ENCODE assay signal across 16 cellular contexts in genomic region chr3:14122301-14122700, GRCh38. TPM values are rescaled to one million over a fixed set of nuclear protein-coding genes. Genes with fewer than 3 reads are reported as not detected.
DNase-seq lines count a peak whose midpoint lies in the region; ATAC-seq and TF ChIP-seq lines count a peak whose summit lies in the region.
"Had no signal": no experiment of that assay in that cellular context is flagged by ENCODE, and none has a peak within 500 bp of the region (broad histone marks: within the 10 kb centered on the region; RNA-seq: fewer than 3 reads in every experiment).

No MANE protein-coding gene starts in this region.

- CTCF ChIA-PET in MCF 10A (lab: Yijun Ruan, JAX), result interaction anchor here (8.7 kb wide), 1 partner anchor 225 kb away, joined by 80 read pairs; no protein-coding TSS in a partner anchor
- CTCF ChIA-PET in T-cell (lab: Charles Lee), result interaction anchor here (0.6 to 1.5 kb wide), 4 partner anchors 55 to 824 kb away, joined by 3 to 6 read pairs (median 5); partner anchors contain the start of genes LSM3 (in 1 of the 2) and XPC (in 1 of the 2)

- H3K4me1 Mint-ChIP-seq in MCF 10A (ENCODE audit: insufficient read depth, unreplicated experiment) (peaks cover 21% of the 10 kb centered on the region), T-cell (peaks cover 43 to 56% (median 44%) of the 10 kb centered on the region in 3 donors)

- POLR2A ChIA-PET in MCF 10A (lab: Yijun Ruan, JAX), result interaction anchor here (0.6 to 9.1 kb wide), 7 partner anchors 11 to 643 kb away, joined by 3 to 294 read pairs (median 4); partner anchors contain the start of genes LSM3 and XPC
- POLR2A ChIA-PET in T-cell (lab: Charles Lee), result interaction anchor here (0.8 to 3.9 kb wide), 3 partner anchors 28 to 57 kb away, joined by 5 to 43 read pairs (median 9); partner anchors contain the start of genes LSM3 (in 2 of the 2) and XPC (in 2 of the 2)

- H3K27ac ChIP-seq in breast epithelium (no peak overlapping the region), epithelial cell of prostate (peak overlapping the region; percentile 95)
- H3K27ac ChIP-seq: left lung, pancreas had no signal

- H3K27me3 ChIP-seq in breast epithelium, result no peaks in the 10 kb centered on the region
- H3K27me3 ChIP-seq: left lung, pancreas had no signal

- H3K27ac Mint-ChIP-seq in MCF 10A (ENCODE audit: low read depth, unreplicated experiment), result peak overlapping the region; percentile 96
- peak overlapping the region; percentile 6 to 11 for H3K27ac Mint-ChIP-seq in T-cell

- BruUV-seq in MCF 10A (replicated peaks; lab: Mats Ljungman, UMichigan), result no TSS peak

- H3K27me3 Mint-ChIP-seq in MCF 10A (ENCODE audit: insufficient read depth, unreplicated experiment) (no peaks in the 10 kb centered on the region), T-cell (no peaks in the 10 kb centered on the region)

- no peak for TF ChIP-seq POLR2A in breast epithelium (IDR thresholded peaks at IDR 0.05)

- H3K4me3 ChIP-seq in breast epithelium, result no peak overlapping the region
- H3K4me3 ChIP-seq: left lung, pancreas had no signal

- H3K4me1 ChIP-seq in breast epithelium, result peaks cover 0 to 23% of the 10 kb centered on the region in 2 donors

- H3K9me3 Mint-ChIP-seq in MCF 10A (ENCODE audit: unreplicated experiment) (no peaks in the 10 kb centered on the region), T-cell (no peaks in the 10 kb centered on the region)

- DNase-seq in MCF 10A (ENCODE audit: unreplicated experiment) (no peak), breast epithelium (ENCODE audit: low spot score in 2 of 2) (no peak), T-cell (no peak), epithelial cell of prostate (ENCODE audit: low read depth, low spot score) (no peak), NCI-H524 (lab: John Stamatoyannopoulos, UW) (no peak), ecto neural progenitor cell (ENCODE audit: low spot score) (no peak), ureter (ENCODE audit: low spot score) (no peak)
- DNase-seq: anterior cingulate cortex; effector CD4-positive, alpha-beta T cell; left lung; NCI-H1436; pancreas; SK-N-SH; stimulated activated CD4-positive, alpha-beta T cell treated with anti-CD3 and anti-CD28 coated beads, Interleukin-15, amount 100 ng/mL, for 24 hours; stimulated activated CD8-positive, alpha-beta memory T cell treated with anti-CD3 and anti-CD28 coated beads, Interleukin-4, amount 100 ng/mL, for 48 hours had no signal

- TF ChIP-seq CTCF in MCF 10A (IDR thresholded peaks at IDR 0.05; ENCODE audit: unreplicated experiment) (no peak), breast epithelium (IDR thresholded peaks at IDR 0.05) (no peak)

- no peaks in the 10 kb centered on the region for H3K36me3 ChIP-seq in breast epithelium
- H3K36me3 ChIP-seq: pancreas had no signal

- peaks cover 36% of the 10 kb centered on the region for H3K36me3 Mint-ChIP-seq in MCF 10A (ENCODE audit: insufficient read depth, unreplicated experiment)
- peaks cover 23% of the 10 kb centered on the region for H3K36me3 Mint-ChIP-seq in T-cell

- ATAC-seq in T-cell (replicated peaks in 1 of 4) (no peak), HG03469 (IDR thresholded peaks at IDR 0.05; ENCODE audit: unreplicated experiment) (no peak)
- ATAC-seq: left lung, pancreas had no signal

- intact Hi-C loops in MCF 10A (cut with micrococcal nuclease) (no loop called here), breast epithelium (cut with DNase I; ENCODE audit: low total_unique reads) (loop anchor here (10.0 kb wide), 1 partner anchor 228 kb away; no protein-coding TSS in a partner anchor)

- H3K4me3 Mint-ChIP-seq in MCF 10A (ENCODE audit: unreplicated experiment) (peak overlapping the region; percentile 99), T-cell (peak overlapping the region; percentile 42 to 95 (median 56))

- no peaks in the 10 kb centered on the region for H3K9me3 ChIP-seq in breast epithelium
- H3K9me3 ChIP-seq: left lung, pancreas, SK-N-SH had no signal

RNA-seq across cellular contexts. Expression of gene CHCHD4, which starts 2.4 kb away (rescaled TPM):
- total RNA-seq in MCF 10A (2022), result 31.6 and 35.0 TPM in 2 replicates
- 10 to 100 TPM; 15.1 to 19.9 (median 17.9) TPM for total RNA-seq in breast epithelium
- 1 to 10 TPM; 2.7 to 8.4 (median 8.3) TPM for total RNA-seq in T-cell
- 11.2 TPM for total RNA-seq in ureter

RNA-seq across cellular contexts. Expression of gene TMEM43, which starts 2.6 kb away (rescaled TPM):
- total RNA-seq in MCF 10A (2022) (120 and 124 TPM in 2 replicates), breast epithelium (100 to 1,000 TPM in 1 of 3 donors, 10 to 100 TPM in 2; 90.5 to 170 (median 93.4) TPM), T-cell (10 to 100 TPM; 36.9 to 76.3 (median 63.6) TPM), ureter (76.5 TPM)

RNA-seq across cellular contexts. Expression of gene XPC, which starts 56.1 kb away (rescaled TPM):
- total RNA-seq in MCF 10A (2022) (73.3 and 83.6 TPM in 2 replicates), breast epithelium (10 to 100 TPM; 57.4 to 74.2 (median 61.3) TPM), T-cell (10 to 100 TPM; 67.8 to 90.7 (median 76.9) TPM), ureter (55.6 TPM)

RNA-seq across cellular contexts. Expression of gene LSM3, which starts 56.3 kb away (rescaled TPM):
- total RNA-seq in MCF 10A (2022) (10.2 and 12.9 TPM in 2 replicates), breast epithelium (10 to 100 TPM; 10.5 to 11.5 (median 11.5) TPM), T-cell (1 to 10 TPM; 6.7 to 8.4 (median 7.3) TPM), ureter (11.4 TPM)
